Comparison of ENCODE assay signal across 38 cellular contexts in genomic region chr7:127365957-127366315, GRCh38.
"Had no signal": no experiment of that assay in that cellular context is flagged by ENCODE, and none has a peak within 500 bp of the region (broad histone marks: within the 10 kb centered on the region; RNA-seq: fewer than 3 reads in every experiment).

No MANE protein-coding gene starts in this region.

- H3K4me3 ChIP-seq: adrenal gland, ascending aorta, body of pancreas, breast epithelium, cardiac muscle cell had no signal

- H3K27ac Mint-ChIP-seq: activated naive CD4-positive, alpha-beta T cell treated with anti-CD3 and anti-CD28 coated beads, Interleukin-2, amount 10 ng/mL, durations not matched to agents 7 days and 5 days; activated naive CD8-positive, alpha-beta T cell; activated naive CD8-positive, alpha-beta T cell treated with anti-CD3 and anti-CD28 coated beads, Interleukin-2, amount 10 ng/mL, durations not matched to agents 7 days and 5 days; activated naive CD8-positive, alpha-beta T cell treated with anti-CD3 and anti-CD28 coated beads, Interleukin-2, amount 50 U/mL, for 24 hours; activated T-cell treated with anti-CD3 and anti-CD28 coated beads, Interleukin-2, amount 50 U/mL, for 72 hours; activated T-helper 1 cell treated with anti-CD3 and anti-CD28 coated beads, Interleukin-12 subunit alpha, Interleukin-12 subunit beta, Interleukin-2, Interleukin-4 antibody, amounts not matched to agents 30 ng/mL and 10 ng/mL and 1 ng/mL, durations not matched to agents 14 hours and 24 hours and 36 hours; brain had no signal

- H3K4me1 ChIP-seq: adrenal gland, ascending aorta, breast epithelium had no signal

- DNase-seq: activated effector memory CD4-positive, alpha-beta T cell treated with anti-CD3 and anti-CD28 coated beads, Interleukin-2, amount 50 U/mL, for 16 hours; activated effector memory CD4-positive, alpha-beta T cell treated with Interleukin-2 at 50 U/mL for 16 hours; activated gamma-delta T cell; activated gamma-delta T cell treated with Interleukin-2 at 50 U/mL for 16 hours; activated naive CD4-positive, alpha-beta T cell; activated naive CD4-positive, alpha-beta T cell treated with anti-CD3 and anti-CD28 coated beads for 36 hours; activated naive CD4-positive, alpha-beta T cell treated with anti-CD3 and anti-CD28 coated beads, Interleukin-2, amount 10 ng/mL, durations not matched to agents 7 days and 5 days; activated naive CD4-positive, alpha-beta T cell treated with anti-CD3 and anti-CD28 coated beads, Interleukin-2, amount 50 U/mL, for 16 hours; activated naive CD4-positive, alpha-beta T cell treated with Interleukin-2 at 50 U/mL for 16 hours; activated naive CD8-positive, alpha-beta T cell treated with anti-CD3 and anti-CD28 coated beads for 36 hours; activated naive CD8-positive, alpha-beta T cell treated with anti-CD3 and anti-CD28 coated beads, Interleukin-2, amount 10 ng/mL, durations not matched to agents 7 days and 5 days; activated naive CD8-positive, alpha-beta T cell treated with anti-CD3 and anti-CD28 coated beads, Interleukin-2, amount 50 U/mL, for 24 hours; activated T-cell treated with anti-CD3 and anti-CD28 coated beads, Interleukin-2, amount 50 U/mL, for 24 hours; activated T-cell treated with anti-CD3 and anti-CD28 coated beads, Interleukin-2, amount 50 U/mL, for 4 hours; activated T-cell treated with anti-CD3 and anti-CD28 coated beads, Interleukin-2, amount 50 U/mL, for 48 hours; activated T-cell treated with anti-CD3 and anti-CD28 coated beads, Interleukin-2, amount 50 U/mL, for 72 hours; adrenal gland; amniotic stem cell; amygdala; anterior cingulate cortex; aorta; body of pancreas; caudate nucleus; central memory CD4-positive, alpha-beta T cell; cerebellar nuclear complex had no signal

- FAIRE-seq: bronchial epithelial cell had no signal

- H3K27me3 ChIP-seq: adrenal gland, ascending aorta, body of pancreas, brain microvascular endothelial cell, breast epithelium, cardiac muscle cell had no signal

- H3K36me3 ChIP-seq: breast epithelium had no signal

- H3K4me3 Mint-ChIP-seq: activated naive CD4-positive, alpha-beta T cell treated with anti-CD3 and anti-CD28 coated beads for 36 hours; activated naive CD4-positive, alpha-beta T cell treated with anti-CD3 and anti-CD28 coated beads, Interleukin-2, amount 10 ng/mL, durations not matched to agents 7 days and 5 days; activated naive CD4-positive, alpha-beta T cell treated with anti-CD3 and anti-CD28 coated beads, Interleukin-2, amount 50 U/mL, for 24 hours; activated naive CD8-positive, alpha-beta T cell; activated naive CD8-positive, alpha-beta T cell treated with anti-CD3 and anti-CD28 coated beads for 36 hours; activated naive CD8-positive, alpha-beta T cell treated with anti-CD3 and anti-CD28 coated beads, Interleukin-2, amount 10 ng/mL, durations not matched to agents 7 days and 5 days; activated naive CD8-positive, alpha-beta T cell treated with anti-CD3 and anti-CD28 coated beads, Interleukin-2, amount 50 U/mL, for 24 hours; activated T-cell treated with anti-CD3 and anti-CD28 coated beads, Interleukin-2, amount 50 U/mL, for 24 hours; activated T-cell treated with anti-CD3 and anti-CD28 coated beads, Interleukin-2, amount 50 U/mL, for 4 hours; activated T-cell treated with anti-CD3 and anti-CD28 coated beads, Interleukin-2, amount 50 U/mL, for 72 hours; activated T-helper 1 cell treated with anti-CD3 and anti-CD28 coated beads, Interleukin-12 subunit alpha, Interleukin-12 subunit beta, Interleukin-2, Interleukin-4 antibody, amounts not matched to agents 30 ng/mL and 10 ng/mL and 1 ng/mL, durations not matched to agents 14 hours and 24 hours and 36 hours; activated T-helper 17 cell treated with anti-CD3 and anti-CD28 coated beads, Interleukin-2, amount 50 U/mL, for 72 hours; brain; central memory CD8-positive, alpha-beta T cell had no signal

- H3K9me3 Mint-ChIP-seq: activated naive CD4-positive, alpha-beta T cell treated with anti-CD3 and anti-CD28 coated beads for 36 hours; activated naive CD4-positive, alpha-beta T cell treated with anti-CD3 and anti-CD28 coated beads, Interleukin-2, amount 10 ng/mL, durations not matched to agents 7 days and 5 days; activated naive CD4-positive, alpha-beta T cell treated with anti-CD3 and anti-CD28 coated beads, Interleukin-2, amount 50 U/mL, for 24 hours; activated naive CD4-positive, alpha-beta T cell treated with anti-CD3 and anti-CD28 coated beads, Interleukin-2, amount 50 U/mL, for 72 hours; activated naive CD8-positive, alpha-beta T cell treated with anti-CD3 and anti-CD28 coated beads for 36 hours; activated naive CD8-positive, alpha-beta T cell treated with anti-CD3 and anti-CD28 coated beads, Interleukin-2, amount 10 ng/mL, durations not matched to agents 7 days and 5 days; activated naive CD8-positive, alpha-beta T cell treated with anti-CD3 and anti-CD28 coated beads, Interleukin-2, amount 50 U/mL, for 24 hours; activated T-cell treated with anti-CD3 and anti-CD28 coated beads, Interleukin-2, amount 50 U/mL, for 24 hours; activated T-cell treated with anti-CD3 and anti-CD28 coated beads, Interleukin-2, amount 50 U/mL, for 4 hours; activated T-cell treated with anti-CD3 and anti-CD28 coated beads, Interleukin-2, amount 50 U/mL, for 72 hours; activated T-helper 1 cell treated with anti-CD3 and anti-CD28 coated beads, Interleukin-12 subunit alpha, Interleukin-12 subunit beta, Interleukin-2, Interleukin-4 antibody, amounts not matched to agents 30 ng/mL and 10 ng/mL and 1 ng/mL, durations not matched to agents 14 hours and 24 hours and 36 hours; activated T-helper 17 cell treated with anti-CD3 and anti-CD28 coated beads, Interleukin-2, amount 50 U/mL, for 72 hours; activated T-helper 2 cell treated with anti-CD3 and anti-CD28 coated beads, Interferon-gamma antibody, Interleukin-2, Interleukin-4, amounts not matched to agents 10 μg/mL and 5 μg/mL and 100 μg/mL, durations not matched to agents 14 hours and 24 hours and 36 hours; brain; central memory CD8-positive, alpha-beta T cell had no signal

- H3K27ac ChIP-seq: adrenal gland, ascending aorta, body of pancreas, brain microvascular endothelial cell, breast epithelium, cardiac muscle cell had no signal

- H3K27me3 Mint-ChIP-seq: activated naive CD4-positive, alpha-beta T cell treated with anti-CD3 and anti-CD28 coated beads, Interleukin-2, amount 10 ng/mL, durations not matched to agents 7 days and 5 days; activated naive CD4-positive, alpha-beta T cell treated with anti-CD3 and anti-CD28 coated beads, Interleukin-2, amount 50 U/mL, for 24 hours; activated naive CD8-positive, alpha-beta T cell; activated naive CD8-positive, alpha-beta T cell treated with anti-CD3 and anti-CD28 coated beads for 36 hours; activated naive CD8-positive, alpha-beta T cell treated with anti-CD3 and anti-CD28 coated beads, Interleukin-2, amount 10 ng/mL, durations not matched to agents 7 days and 5 days; activated naive CD8-positive, alpha-beta T cell treated with anti-CD3 and anti-CD28 coated beads, Interleukin-2, amount 50 U/mL, for 24 hours; activated T-cell treated with anti-CD3 and anti-CD28 coated beads, Interleukin-2, amount 50 U/mL, for 24 hours; activated T-helper 17 cell treated with anti-CD3 and anti-CD28 coated beads, Interleukin-2, amount 50 U/mL, for 72 hours; brain; central memory CD8-positive, alpha-beta T cell had no signal

- H3K9me3 ChIP-seq: adrenal gland, ascending aorta, body of pancreas, breast epithelium had no signal

- H3K4me1 Mint-ChIP-seq: activated naive CD4-positive, alpha-beta T cell treated with anti-CD3 and anti-CD28 coated beads, Interleukin-2, amount 10 ng/mL, durations not matched to agents 7 days and 5 days; brain had no signal

- ATAC-seq: activated naive CD4-positive, alpha-beta T cell treated with anti-CD3 and anti-CD28 coated beads, Interleukin-2, amount 50 U/mL, for 72 hours; activated naive CD8-positive, alpha-beta T cell treated with anti-CD3 and anti-CD28 coated beads, Interleukin-2, amount 50 U/mL, for 24 hours; activated T-cell treated with anti-CD3 and anti-CD28 coated beads, Interleukin-2, amount 50 U/mL, for 4 hours; activated T-cell treated with anti-CD3 and anti-CD28 coated beads, Interleukin-2, amount 50 U/mL, for 72 hours; activated T-helper 17 cell treated with anti-CD3 and anti-CD28 coated beads, Interleukin-2, amount 50 U/mL, for 72 hours; body of pancreas had no signal
